21 cellular contexts compared by ENCODE assay signal in genomic region chr6:24329451-24329850, GRCh38. TPM values are rescaled to one million over a fixed set of nuclear protein-coding genes. Genes with fewer than 3 reads are reported as not detected.
"Had no signal": no experiment of that assay in that cellular context is flagged by ENCODE, and none has a peak within 500 bp of the region (broad histone marks: within the 10 kb centered on the region; RNA-seq: fewer than 3 reads in every experiment).

No MANE protein-coding gene starts in this region.

- FAIRE-seq: frontal cortex, urothelium cell line had no signal

- H3K27me3 ChIP-seq: body of pancreas, stomach, suprapubic skin, tibial nerve had no signal

- H3K4me3 ChIP-seq: body of pancreas, skin epidermis, stomach, suprapubic skin, tibial nerve had no signal

- H3K4me1 ChIP-seq: stomach, suprapubic skin, tibial nerve had no signal

- H3K9me3 ChIP-seq: body of pancreas, stomach, suprapubic skin, tibial nerve had no signal

- DNase-seq: activated CD4-positive, alpha-beta memory T cell treated with anti-CD3 and anti-CD28 coated beads for 36 hours; activated CD4-positive, alpha-beta T cell treated with anti-CD3 and anti-CD28 coated beads for 48 hours; activated effector memory CD4-positive, alpha-beta T cell treated with Interleukin-2 at 50 U/mL for 16 hours; activated naive CD4-positive, alpha-beta T cell treated with anti-CD3 and anti-CD28 coated beads, Interleukin-2, amount 10 ng/mL, durations not matched to agents 7 days and 5 days; activated T-cell treated with anti-CD3 and anti-CD28 coated beads, Interleukin-2, amount 50 U/mL, for 72 hours; body of pancreas; caudate nucleus; dermis blood vessel endothelial cell; effector CD8-positive, alpha-beta T cell; hippocampal formation; left colon; naive B cell; right cardiac atrium; stimulated activated CD4-positive, alpha-beta T cell treated with anti-CD3 and anti-CD28 coated beads, Interleukin-2, amount 100 ng/mL, for 24 hours; stomach had no signal

- H3K27ac ChIP-seq: skin epidermis, stomach, suprapubic skin, tibial nerve had no signal

- H3K36me3 ChIP-seq: stomach, suprapubic skin, tibial nerve had no signal

RNA-seq across cellular contexts. Expression of gene DCDC2, which starts 28.4 kb away (rescaled TPM):
- total RNA-seq: right cardiac atrium; T-helper 2 cell treated with Interferon-gamma antibody and Interleukin-4, amounts not matched to agents 100 ng/mL and 5 ng/mL, for 36 hours; tibial nerve had no signal
- polyA plus RNA-seq: right cardiac atrium had no signal
